In genomic region chr6:12119085-12119588, GRCh38 we compare ENCODE assay signal across 8 cellular contexts.
A peak's percentile ranks its signal among the peaks of the same experiment; 100 is the strongest.
DNase-seq lines count a peak whose midpoint lies in the region; ATAC-seq, FAIRE-seq and TF ChIP-seq lines count a peak whose summit lies in the region.

No MANE protein-coding gene starts in this region.

- peak overlapping the region; percentile 56 for H3K4me2 ChIP-seq in A549

- 16% methylated on average over 2 of the region's 2 CpGs for WGBS in A549 (ENCODE audit: missing lambda C conversion rate)

- no peak for TF ChIP-seq CTCF in A549 (IDR thresholded peaks at IDR 0.05)

- H3K9me3 ChIP-seq in A549, result peaks cover 11% of the 10 kb centered on the region

- H3K27ac Mint-ChIP-seq in activated naive CD8-positive, alpha-beta T cell treated with anti-CD3 and anti-CD28 coated beads for 36 hours, result peak overlapping the region; percentile 61

- peak; percentile 27 to 28 for DNase-seq in A549 (ENCODE audit: low read depth in 1 of 2, low spot score in 1 of 2)
- DNase-seq in activated naive CD8-positive, alpha-beta T cell treated with anti-CD3 and anti-CD28 coated beads for 36 hours, result peak; percentile 54
- DNase-seq in stimulated activated naive CD4-positive, alpha-beta T cell treated with Interleukin-2 at 50 U/mL for 16 hours (lab: John Stamatoyannopoulos, UW), result peak; percentile 19
- no peak for DNase-seq in NCI-H1105 treated with DMSO at 0.1 percent for 48 hours (lab: John Stamatoyannopoulos, UW)
- no peak for DNase-seq in DMS114 treated with DMSO at 0.1 percent for 48 hours (lab: John Stamatoyannopoulos, UW; ENCODE audit: unreplicated experiment)

- no peak for TF ChIP-seq POLR2A in A549 (IDR thresholded peaks at IDR 0.05; ENCODE audit: low read length)

- TF ChIP-seq EP300 in A549 (IDR thresholded peaks at IDR 0.05), result no peak

- H3K4me1 ChIP-seq in A549, result peaks cover 13% of the 10 kb centered on the region; the same call in 2 of the 3 replicates

- peaks cover 74% of the 10 kb centered on the region for H3K36me3 Mint-ChIP-seq in activated naive CD8-positive, alpha-beta T cell treated with anti-CD3 and anti-CD28 coated beads for 36 hours

- H3K4me1 Mint-ChIP-seq in activated naive CD8-positive, alpha-beta T cell treated with anti-CD3 and anti-CD28 coated beads for 36 hours, result peaks cover 42% of the 10 kb centered on the region

- CTCF ChIA-PET in A549 (lab: Yijun Ruan, JAX), result no interaction called here

- H3K9me3 Mint-ChIP-seq in activated naive CD8-positive, alpha-beta T cell treated with anti-CD3 and anti-CD28 coated beads for 36 hours, result peaks cover 15% of the 10 kb centered on the region

- POLR2A ChIA-PET in A549 (lab: Yijun Ruan, JAX), result no interaction called here

- no peak for FAIRE-seq in A549 (lab: Jason Lieb, UNC)

- TF ChIP-seq RAD21 in A549 (conservative IDR thresholded peaks at IDR 0.05 in 1 of 2, IDR thresholded peaks at IDR 0.05 in 1 of 2), result no peak

- H3K27me3 Mint-ChIP-seq in activated naive CD8-positive, alpha-beta T cell treated with anti-CD3 and anti-CD28 coated beads for 36 hours, result no peaks in the 10 kb centered on the region

- no peak overlapping the region for H3K4me3 ChIP-seq in A549

- ATAC-seq in A549 (peak in 1 of 2 experiments; percentile 72; a peak in 3 of 6 replicates), GM19324 (IDR thresholded peaks at IDR 0.05; ENCODE audit: low FRiP score, unreplicated experiment) (peak; percentile 62), HG03196 (IDR thresholded peaks at IDR 0.05; ENCODE audit: unreplicated experiment) (peak; percentile 61), GM21360 (IDR thresholded peaks at IDR 0.05; ENCODE audit: unreplicated experiment) (no peak)

- H3K4me3 Mint-ChIP-seq in activated naive CD8-positive, alpha-beta T cell treated with anti-CD3 and anti-CD28 coated beads for 36 hours, result no peak overlapping the region

- H3K27ac ChIP-seq in A549, result peak overlapping the region in 1 of 2 experiments; percentile 69; a peak in 4 of 6 replicates

TF ChIP-seq in A549, 52 proteins besides CTCF, POLR2A, EP300 and RAD21:
- TF ChIP-seq NPAS2 (CRISPR knock-in tag; IDR thresholded peaks at IDR 0.05; ENCODE audit: borderline replicate concordance) (no peak), HES2 (IDR thresholded peaks at IDR 0.05) (no peak), KDM5A (IDR thresholded peaks at IDR 0.05) (no peak), ZFP36 (IDR thresholded peaks at IDR 0.05; ENCODE audit: borderline replicate concordance, partially characterized antibody) (no peak), HOXA7 (CRISPR knock-in tag; IDR thresholded peaks at IDR 0.05) (no peak), ATOH8 (CRISPR knock-in tag; IDR thresholded peaks at IDR 0.05; ENCODE audit: low read depth) (no peak), ZC3H11A (IDR thresholded peaks at IDR 0.05) (no peak), KDM1A (IDR thresholded peaks at IDR 0.05; ENCODE audit: low read depth) (no peak)

Comparison
In these comparisons a context has a peak if more than half of its experiments do, and no peak if none do; other contexts are left out.
1. DNase-seq: peak in A549 (2 of 2), activated naive CD8-positive, alpha-beta T cell treated with anti-CD3 and anti-CD28 coated beads for 36 hours (single experiment) and stimulated activated naive CD4-positive, alpha-beta T cell treated with Interleukin-2 at 50 U/mL for 16 hours (single experiment); none in NCI-H1105 treated with DMSO at 0.1 percent for 48 hours (single experiment) and DMS114 treated with DMSO at 0.1 percent for 48 hours (single experiment).